In the genomic region with DNA sequence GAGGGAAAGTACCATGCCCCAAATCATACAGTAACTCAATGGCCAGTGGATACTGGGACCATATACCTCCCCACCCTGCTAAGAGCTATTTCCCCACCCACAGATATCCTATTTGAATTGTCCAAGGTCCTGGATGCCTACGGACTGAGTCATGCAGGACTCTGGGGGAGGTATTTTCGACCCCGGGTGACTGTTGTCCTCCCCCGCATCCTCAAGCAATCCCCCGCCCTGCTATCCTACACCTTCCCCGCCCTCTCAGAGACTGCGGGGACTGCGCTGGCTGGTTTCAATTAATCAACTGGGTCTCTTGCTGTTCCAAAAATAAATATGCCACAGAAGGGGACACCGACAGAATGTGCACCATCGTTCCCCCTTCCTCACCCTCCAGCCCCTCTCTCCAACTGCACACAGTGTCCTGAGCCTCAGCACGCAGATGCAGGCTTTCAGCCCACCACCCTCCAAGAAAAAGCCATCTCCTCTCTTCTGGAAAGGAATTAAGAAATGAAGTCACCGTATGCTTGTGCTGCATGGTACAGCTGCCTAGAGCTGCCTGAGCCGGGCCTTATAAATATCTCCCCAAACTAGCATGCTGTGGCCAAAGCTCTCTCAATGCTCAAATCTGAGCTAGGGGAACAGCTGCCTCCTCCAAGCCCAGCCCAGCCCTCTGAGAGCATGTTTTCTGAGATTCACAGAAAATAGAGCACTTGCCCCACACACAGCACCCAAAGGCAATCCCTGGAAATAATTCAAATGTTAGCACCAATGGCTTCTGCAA, we compare ENCODE assay signal across 11 cellular contexts. TPM values are rescaled to one million over a fixed set of nuclear protein-coding genes. Genes with fewer than 3 reads are reported as not detected.
A peak's percentile ranks its signal among the peaks of the same experiment; 100 is the strongest.
DNase-seq lines count a peak whose midpoint lies in the region; ATAC-seq and TF ChIP-seq lines count a peak whose summit lies in the region.
"Had no signal": no experiment of that assay in that cellular context is flagged by ENCODE, and none has a peak within 500 bp of the region (broad histone marks: within the 10 kb centered on the region; RNA-seq: fewer than 3 reads in every experiment).

No MANE protein-coding gene starts in this region.

- no peaks in the 10 kb centered on the region for H3K4me1 Mint-ChIP-seq in activated naive CD4-positive, alpha-beta T cell treated with anti-CD3 and anti-CD28 coated beads, Interleukin-2, amount 10 ng/mL, durations not matched to agents 7 days and 5 days
- peaks cover 22% of the 10 kb centered on the region for H3K4me1 Mint-ChIP-seq in type B pancreatic cell (ENCODE audit: unreplicated experiment)

- CTCF ChIA-PET in activated naive CD4-positive, alpha-beta T cell treated with anti-CD3 and anti-CD28 coated beads, Interleukin-2, amount 10 ng/mL, durations not matched to agents 7 days and 5 days (lab: Charles Lee), result no interaction called here

- H3K27ac Mint-ChIP-seq in activated naive CD4-positive, alpha-beta T cell treated with anti-CD3 and anti-CD28 coated beads, Interleukin-2, amount 10 ng/mL, durations not matched to agents 7 days and 5 days, result no peak overlapping the region
- peak overlapping the region; percentile 78 for H3K27ac Mint-ChIP-seq in type B pancreatic cell

- peak; percentile 71 for ATAC-seq in body of pancreas
- no peak for ATAC-seq in GM19467 (IDR thresholded peaks at IDR 0.05; ENCODE audit: unreplicated experiment)
- ATAC-seq in HG02571 (IDR thresholded peaks at IDR 0.05; ENCODE audit: unreplicated experiment), result no peak
- ATAC-seq in HG03565 (IDR thresholded peaks at IDR 0.05; ENCODE audit: unreplicated experiment), result no peak

- peaks cover 37% of the 10 kb centered on the region for H3K27me3 Mint-ChIP-seq in activated naive CD4-positive, alpha-beta T cell treated with anti-CD3 and anti-CD28 coated beads, Interleukin-2, amount 10 ng/mL, durations not matched to agents 7 days and 5 days
- H3K27me3 Mint-ChIP-seq in type B pancreatic cell, result no peaks in the 10 kb centered on the region

- no peak for TF ChIP-seq POLR2A in body of pancreas (IDR thresholded peaks at IDR 0.05)

- DNase-seq in activated naive CD4-positive, alpha-beta T cell treated with anti-CD3 and anti-CD28 coated beads, Interleukin-2, amount 10 ng/mL, durations not matched to agents 7 days and 5 days, result peak; percentile 7
- DNase-seq in activated naive CD4-positive, alpha-beta T cell treated with Interleukin-2 at 50 U/mL for 16 hours, result no peak
- DNase-seq in body of pancreas, result peak in 1 of 4 donors; percentile 19
- peak; percentile 84 for DNase-seq in iPS-NIHi11 (ENCODE audit: low spot score)
- DNase-seq in type B pancreatic cell (ENCODE audit: extremely low spot score, unreplicated experiment), result peak; percentile 67
- DNase-seq: NCI-H2029; stimulated activated CD4-positive, alpha-beta T cell treated with anti-CD3 and anti-CD28 coated beads, Interleukin-1b, Interleukin-23, amount 100 ng/mL, for 48 hours had no signal

- H3K9me3 ChIP-seq in body of pancreas, result no peaks in the 10 kb centered on the region
- H3K9me3 ChIP-seq: BLaER1 treated with 17β-estradiol and CSF1 and Interleukin-3, amounts not matched to agents 10 nM and 100 nM had no signal

- H3K27ac ChIP-seq in body of pancreas, result no peak overlapping the region
- H3K27ac ChIP-seq: BLaER1 treated with 17β-estradiol and CSF1 and Interleukin-3, amounts not matched to agents 10 nM and 100 nM had no signal

- H3K4me3 Mint-ChIP-seq in activated naive CD4-positive, alpha-beta T cell treated with anti-CD3 and anti-CD28 coated beads, Interleukin-2, amount 10 ng/mL, durations not matched to agents 7 days and 5 days, result no peak overlapping the region
- peak overlapping the region; percentile 68 for H3K4me3 Mint-ChIP-seq in type B pancreatic cell

- intact Hi-C loops in body of pancreas (cut with DNase I), result no loop called here

- H3K4me3 ChIP-seq in body of pancreas, result no peak overlapping the region
- H3K4me3 ChIP-seq: BLaER1 treated with 17β-estradiol and CSF1 and Interleukin-3, amounts not matched to agents 10 nM and 100 nM had no signal

- no peaks in the 10 kb centered on the region for H3K4me1 ChIP-seq in body of pancreas

- TF ChIP-seq CTCF in body of pancreas (IDR thresholded peaks at IDR 0.05), result no peak
- TF ChIP-seq CTCF in type B pancreatic cell (conservative IDR thresholded peaks at IDR 0.05), result no peak

- no peaks in the 10 kb centered on the region for H3K36me3 ChIP-seq in body of pancreas (replicated peaks in 1 of 2; ENCODE audit: insufficient read depth in 1 of 2, low read depth in 2 of 2)
- H3K36me3 ChIP-seq: BLaER1 treated with 17β-estradiol and CSF1 and Interleukin-3, amounts not matched to agents 10 nM and 100 nM had no signal

- 16 to 20% methylated on average over 13 of the region's 13 CpGs for WGBS in body of pancreas, 2 donors

- H3K27me3 ChIP-seq in body of pancreas, result no peaks in the 10 kb centered on the region
- H3K27me3 ChIP-seq: BLaER1 treated with 17β-estradiol and CSF1 and Interleukin-3, amounts not matched to agents 10 nM and 100 nM had no signal

- no peaks in the 10 kb centered on the region for H3K36me3 Mint-ChIP-seq in activated naive CD4-positive, alpha-beta T cell treated with anti-CD3 and anti-CD28 coated beads, Interleukin-2, amount 10 ng/mL, durations not matched to agents 7 days and 5 days
- H3K36me3 Mint-ChIP-seq in type B pancreatic cell, result no peaks in the 10 kb centered on the region

- H3K9me3 Mint-ChIP-seq in activated naive CD4-positive, alpha-beta T cell treated with anti-CD3 and anti-CD28 coated beads, Interleukin-2, amount 10 ng/mL, durations not matched to agents 7 days and 5 days, result no peaks in the 10 kb centered on the region
- no peaks in the 10 kb centered on the region for H3K9me3 Mint-ChIP-seq in type B pancreatic cell

RNA-seq across cellular contexts. Expression of a gene that starts 8.2 kb away (rescaled TPM):
- not detected for total RNA-seq in body of pancreas
- total RNA-seq in type B pancreatic cell (ENCODE audit: low replicate concordance), result not detected in 2 replicates

RNA-seq across cellular contexts. Expression of a gene that starts 27.6 kb away (rescaled TPM):
- total RNA-seq in body of pancreas (under 1 TPM in 1 of 2 donors, not detected in 1; 0.33 TPM), type B pancreatic cell (ENCODE audit: low replicate concordance) (3.3 and 4.1 TPM in 2 replicates)
